Comparison of ENCODE assay signal across 15 cellular contexts in genomic region chr1:111733996-111734369, GRCh38. TPM values are rescaled to one million over a fixed set of nuclear protein-coding genes. Genes with fewer than 3 reads are reported as not detected.
A peak's percentile ranks its signal among the peaks of the same experiment; 100 is the strongest.
DNase-seq lines count a peak whose midpoint lies in the region; ATAC-seq, FAIRE-seq and TF ChIP-seq lines count a peak whose summit lies in the region.
"Had no signal": no experiment of that assay in that cellular context is flagged by ENCODE, and none has a peak within 500 bp of the region (broad histone marks: within the 10 kb centered on the region; RNA-seq: fewer than 3 reads in every experiment).

No MANE protein-coding gene starts in this region.

- TF ChIP-seq POLR2A in NB4 (IDR thresholded peaks at IDR 0.05; ENCODE audit: extremely low read depth, insufficient read length) = no peak
- TF ChIP-seq POLR2A in K562 (conservative IDR thresholded peaks at IDR 0.05) = no peak

- CTCF ChIA-PET in K562 (lab: Yijun Ruan, JAX; ENCODE audit: low intra/inter-chr PET ratio) = interaction anchor here (0.7 kb wide), 1 partner anchor 13 kb away, joined by 3 read pairs; no protein-coding TSS in a partner anchor

- no peak for TF ChIP-seq EP300 in K562 (IDR thresholded peaks at IDR 0.05; ENCODE audit: low read length)

- H3K9ac ChIP-seq in K562 (ENCODE audit: insufficient read depth in 1 of 2, low read depth in 2 of 2, low read length in 2 of 2) = no peak overlapping the region
- H3K9ac ChIP-seq: SK-N-SH had no signal

- no peak for FAIRE-seq in K562 (lab: Jason Lieb, UNC)

- H3K36me3 Mint-ChIP-seq in activated naive CD8-positive, alpha-beta T cell treated with anti-CD3 and anti-CD28 coated beads for 36 hours = no peaks in the 10 kb centered on the region

- peaks cover 10% of the 10 kb centered on the region for H3K4me1 Mint-ChIP-seq in activated naive CD8-positive, alpha-beta T cell treated with anti-CD3 and anti-CD28 coated beads for 36 hours

- H4K20me1 ChIP-seq in K562 (replicated peaks; ENCODE audit: control insufficient read depth, insufficient read depth, low read length) = no peaks in the 10 kb centered on the region; the same call in none of the 2 replicates

- peak overlapping the region; percentile 22; the same call in 1 of the 2 replicates for H2AFZ ChIP-seq in K562 (ENCODE audit: low read depth, low read length)

- H3K27ac Mint-ChIP-seq in activated naive CD8-positive, alpha-beta T cell treated with anti-CD3 and anti-CD28 coated beads for 36 hours = no peak overlapping the region
- H3K27ac Mint-ChIP-seq: activated CD4-positive, alpha-beta T cell treated with anti-CD3 and anti-CD28 coated beads, Interleukin-2, amount 10 ng/mL, durations not matched to agents 7 days and 5 days; HFFc6 had no signal

- intact Hi-C loops in K562 (cut with micrococcal nuclease) = no loop called here

- BruUV-seq in K562 (replicated peaks; lab: Mats Ljungman, UMichigan) = no TSS peak

- H3K27me3 ChIP-seq in K562 (ENCODE audit: control insufficient read depth in 2 of 2, insufficient read depth in 2 of 2, low read length in 2 of 2) = peaks cover 40 to 79% of the 10 kb centered on the region in 2 experiments
- H3K27me3 ChIP-seq in thoracic aorta (replicated peaks; ENCODE audit: insufficient read depth) = no peaks in the 10 kb centered on the region

- ATAC-seq in K562 (no peak), thoracic aorta (ENCODE audit: insufficient number of reproducible peaks, low FRiP score, low read depth) (no peak)

- H3K9me3 Mint-ChIP-seq in activated naive CD8-positive, alpha-beta T cell treated with anti-CD3 and anti-CD28 coated beads for 36 hours = no peaks in the 10 kb centered on the region
- H3K9me3 Mint-ChIP-seq: activated CD4-positive, alpha-beta T cell treated with anti-CD3 and anti-CD28 coated beads, Interleukin-2, amount 10 ng/mL, durations not matched to agents 7 days and 5 days; HFFc6 had no signal

- H3K4me1 ChIP-seq in K562 (replicated peaks in 1 of 2; ENCODE audit: control insufficient read depth in 2 of 2, insufficient read depth in 2 of 2, low read length in 2 of 2) (peaks cover 4 to 23% of the 10 kb centered on the region in 2 experiments), mesodermal cell (ENCODE audit: control insufficient read depth, insufficient read depth, low read length, poor library complexity, severe bottlenecking) (peaks cover 42% of the 10 kb centered on the region), thoracic aorta (ENCODE audit: control insufficient read depth in 1 of 2, low read depth in 2 of 2) (peaks cover 16 to 65% of the 10 kb centered on the region in 2 donors)

- TF ChIP-seq RAD21 in K562 (CRISPR knock-in tag; conservative IDR thresholded peaks at IDR 0.05 in 1 of 2, IDR thresholded peaks at IDR 0.05 in 1 of 2) = no peak

- no peak overlapping the region for H3K27ac ChIP-seq in K562 (ENCODE audit: extremely low read depth, low read depth, low read length)
- peak overlapping the region; percentile 37 for H3K27ac ChIP-seq in mesodermal cell (ENCODE audit: low read depth, low read length, severe bottlenecking)
- H3K27ac ChIP-seq in thoracic aorta = peak overlapping the region; percentile 25 to 55

- in situ Hi-C loops in K562 (cut with MboI) = no loop called here
- in situ Hi-C loops in G401 (cut with HindIII; ENCODE audit: low sequenced_read_pairs) = no loop called here

- peak; percentile 33 for DNase-seq in NB4 (ENCODE audit: low read depth)
- no peak for DNase-seq in K562 (ENCODE audit: extremely low read depth in 1 of 4, low spot score in 3 of 4)
- DNase-seq in thoracic aorta (ENCODE audit: low spot score) = no peak
- DNase-seq in GM20000 (ENCODE audit: low spot score) = no peak
- DNase-seq in NCI-H1417 treated with DMSO at 0.1 percent for 48 hours (lab: John Stamatoyannopoulos, UW) = no peak
- no peak for DNase-seq in activated naive CD8-positive, alpha-beta T cell treated with anti-CD3 and anti-CD28 coated beads for 36 hours
- no peak for DNase-seq in G401 (ENCODE audit: low spot score)
- DNase-seq: activated CD4-positive, alpha-beta T cell treated with anti-CD3 and anti-CD28 coated beads, Interleukin-2, amount 10 ng/mL, durations not matched to agents 7 days and 5 days; activated naive CD4-positive, alpha-beta T cell treated with anti-CD3 and anti-CD28 coated beads, Interleukin-2, amount 50 U/mL, for 16 hours; effector CD4-positive, alpha-beta T cell; NCI-H510A; SK-N-SH had no signal

- POLR2A ChIA-PET in K562 (lab: Yijun Ruan, JAX) = interaction anchor here (0.6 to 2.1 kb wide), 5 partner anchors 9 to 282 kb away, joined by 3 to 5 read pairs (median 4); no protein-coding TSS in a partner anchor

- H3K27me3 Mint-ChIP-seq in activated naive CD8-positive, alpha-beta T cell treated with anti-CD3 and anti-CD28 coated beads for 36 hours = peaks cover 20% of the 10 kb centered on the region

- no peaks in the 10 kb centered on the region for H3K79me2 ChIP-seq in K562 (ENCODE audit: control insufficient read depth, insufficient read depth, low read length)

- no peaks in the 10 kb centered on the region for H3K9me3 ChIP-seq in K562 (replicated peaks; ENCODE audit: control insufficient read depth, insufficient read depth, low read depth, low read length)
- H3K9me3 ChIP-seq in mesodermal cell (ENCODE audit: control insufficient read depth, low read length) = no peaks in the 10 kb centered on the region
- no peaks in the 10 kb centered on the region for H3K9me3 ChIP-seq in thoracic aorta
- H3K9me3 ChIP-seq: SK-N-SH had no signal

- H3K4me3 Mint-ChIP-seq in activated naive CD8-positive, alpha-beta T cell treated with anti-CD3 and anti-CD28 coated beads for 36 hours = no peak overlapping the region
- H3K4me3 Mint-ChIP-seq: activated CD4-positive, alpha-beta T cell treated with anti-CD3 and anti-CD28 coated beads, Interleukin-2, amount 10 ng/mL, durations not matched to agents 7 days and 5 days; HFFc6 had no signal

- H3K4me3 ChIP-seq in NB4 (ENCODE audit: low read depth, low read length) (no peak overlapping the region), K562 (no peak overlapping the region), mesodermal cell (ENCODE audit: extremely low read depth, insufficient read depth, low read length, poor library complexity, severe bottlenecking) (no peak overlapping the region), thoracic aorta (no peak overlapping the region)
- H3K4me3 ChIP-seq: smooth muscle cell had no signal

- WGBS in K562 (ENCODE audit: insufficient coverage, low coverage, missing lambda C conversion rate) = 35% methylated on average over 7 of the region's 7 CpGs
- WGBS in mesodermal cell (ENCODE audit: insufficient coverage in 2 of 2), 2 experiments = 88 to 95% methylated on average over 5 to 6 of the region's 7 CpGs

- TF ChIP-seq CTCF in NB4 (IDR thresholded peaks at IDR 0.05; ENCODE audit: low read depth, low read length) (no peak), K562 (IDR thresholded peaks at IDR 0.05 in 2 of 3, conservative IDR thresholded peaks at IDR 0.05 in 1 of 3; ENCODE audit: insufficient read depth in 2 of 3, low read depth in 1 of 3, low read length in 3 of 3) (no peak), thoracic aorta (IDR thresholded peaks at IDR 0.05) (no peak), GM20000 (IDR thresholded peaks at IDR 0.05; ENCODE audit: extremely low read depth, missing control alignments) (no peak)

- H3K4me2 ChIP-seq in K562 (ENCODE audit: insufficient read depth, low read length) = no peak overlapping the region
- H3K4me2 ChIP-seq: SK-N-SH, smooth muscle cell had no signal

- H3K9me1 ChIP-seq in K562 (ENCODE audit: control insufficient read depth, insufficient read depth, low read length) = peaks cover 2% of the 10 kb centered on the region

- H3K36me3 ChIP-seq in K562 (ENCODE audit: control insufficient read depth, insufficient read depth, low read length) (no peaks in the 10 kb centered on the region), mesodermal cell (ENCODE audit: control insufficient read depth, insufficient read depth, low read length) (peaks cover 5% of the 10 kb centered on the region), thoracic aorta (no peaks in the 10 kb centered on the region)

RNA-seq across cellular contexts. Expression of gene INKA2, which starts 5.2 kb away (rescaled TPM):
- total RNA-seq in K562 (2011; cell fraction: chromatin; rRNA removed; ENCODE audit: low replicate concordance) = 0.14 and 0.76 TPM in 2 replicates
- total RNA-seq in K562 (2011; cell fraction: nucleolus; rRNA removed) = 0.50 and 0.79 TPM in 2 replicates
- 0.51 and 0.61 TPM in 2 replicates for total RNA-seq in K562 (2011; cell fraction: nucleoplasm; rRNA removed)
- 0.27 and 0.41 TPM in 2 replicates for total RNA-seq in K562 (2014; rRNA removed)
- 0.32 and 0.33 TPM in 2 replicates for total RNA-seq in K562 (2014; rRNA removed; fragmentation: Illumina TruSeq; extraction: Trizol)
- 0.25 and 0.26 TPM in 2 replicates for total RNA-seq in K562 (2015; rRNA removed; fragmentation: Illumina TruSeq; extraction: Trizol)
- total RNA-seq in K562 (2021) = 0.45 and 1.4 TPM in 2 replicates
- 0.24 and 0.43 TPM in 2 replicates for polyA plus RNA-seq in K562 (2011; rRNA removed)
- 0.35 and 0.75 TPM in 2 replicates for polyA plus RNA-seq in K562 (2011; cell fraction: cytosol; rRNA removed)
- 0.10 and 0.37 TPM in 2 replicates for polyA plus RNA-seq in K562 (2011; cell fraction: nucleus; rRNA removed)
- polyA plus RNA-seq in K562 (2012) = 0.46 and 0.72 TPM in 2 replicates
- polyA plus RNA-seq in K562 (2014; fragmentation: Illumina TruSeq; extraction: Trizol) = 0.12 and 0.14 TPM in 2 replicates
- polyA plus RNA-seq in K562 (2014; fragmentation: Nextera tagmentation; extraction: Ambion mirVana) = under 1 TPM in 1 of 2 experiments, not detected in 1; 0.04 TPM
- polyA plus RNA-seq in K562 (2014; rRNA removed) = 0.12 and 0.53 TPM in 2 replicates
- polyA minus RNA-seq in K562 (2011; rRNA and poly(A)+ RNA removed) = 0.49 and 1.9 TPM in 2 replicates
- 0.29 TPM in 1 of 2 replicates, not detected in the other for polyA minus RNA-seq in K562 (2011; cell fraction: cytosol; rRNA and poly(A)+ RNA removed)
- 0.13 and 1.00 TPM in 2 replicates for polyA minus RNA-seq in K562 (2011; cell fraction: nucleus; rRNA and poly(A)+ RNA removed)
- 2.8 TPM for polyA plus RNA-seq in mesodermal cell (2013, experiment 1 of 2)
- 0.96 TPM for polyA plus RNA-seq in mesodermal cell (2013, experiment 2 of 2)
- total RNA-seq in thoracic aorta = 1 to 10 TPM; 3.8 to 7.3 TPM
- under 1 TPM; 0.56 to 0.84 TPM for total RNA-seq in activated naive CD8-positive, alpha-beta T cell treated with anti-CD3 and anti-CD28 coated beads for 36 hours
- total RNA-seq in G401 (2014; rRNA removed; shearing (Covaris generic)) = 2.2 and 6.1 TPM in 2 replicates
- total RNA-seq: smooth muscle cell had no signal

RNA-seq across cellular contexts. Expression of gene DDX20, which starts 21.7 kb away (rescaled TPM):
- 11.2 and 36.6 TPM in 2 replicates for total RNA-seq in K562 (2011; cell fraction: chromatin; rRNA removed; ENCODE audit: low replicate concordance)
- total RNA-seq in K562 (2011; cell fraction: nucleolus; rRNA removed) = 8.7 and 9.2 TPM in 2 replicates
- 11.8 and 13.9 TPM in 2 replicates for total RNA-seq in K562 (2011; cell fraction: nucleoplasm; rRNA removed)
- total RNA-seq in K562 (2014; rRNA removed) (29.3 and 29.9 TPM in 2 replicates), K562 (2014; rRNA removed; fragmentation: Illumina TruSeq; extraction: Trizol) (29.6 and 32.6 TPM in 2 replicates), K562 (2015; rRNA removed; fragmentation: Illumina TruSeq; extraction: Trizol) (30.0 and 33.4 TPM in 2 replicates), K562 (2021) (21.3 and 22.1 TPM in 2 replicates), thoracic aorta (10 to 100 TPM; 17.2 to 21.5 TPM)
- polyA plus RNA-seq in K562 (2011; rRNA removed) (18.3 and 24.5 TPM in 2 replicates), K562 (2014; fragmentation: Illumina TruSeq; extraction: Trizol) (24.5 and 26.1 TPM in 2 replicates), K562 (2014; fragmentation: Nextera tagmentation; extraction: Ambion mirVana) (1 to 10 TPM; 8.3 to 8.5 TPM), K562 (2014; rRNA removed) (15.3 and 17.6 TPM in 2 replicates)
- 7.0 and 10.0 TPM in 2 replicates for polyA plus RNA-seq in K562 (2011; cell fraction: cytosol; rRNA removed)
- 18.8 and 25.7 TPM in 2 replicates for polyA plus RNA-seq in K562 (2011; cell fraction: nucleus; rRNA removed)
- 10.5 and 14.3 TPM in 2 replicates for polyA plus RNA-seq in K562 (2012)
- polyA minus RNA-seq in K562 (2011; rRNA and poly(A)+ RNA removed) = 33.7 and 37.1 TPM in 2 replicates
- 16.9 and 18.9 TPM in 2 replicates for polyA minus RNA-seq in K562 (2011; cell fraction: cytosol; rRNA and poly(A)+ RNA removed)
- polyA minus RNA-seq in K562 (2011; cell fraction: nucleus; rRNA and poly(A)+ RNA removed) = 14.1 and 30.2 TPM in 2 replicates
- 12.6 TPM for polyA plus RNA-seq in mesodermal cell (2013, experiment 1 of 2)
- polyA plus RNA-seq in mesodermal cell (2013, experiment 2 of 2) = 13.7 TPM
- total RNA-seq in activated naive CD8-positive, alpha-beta T cell treated with anti-CD3 and anti-CD28 coated beads for 36 hours = 10 to 100 TPM; 21.5 to 21.8 TPM
- 21.8 and 37.9 TPM in 2 replicates for total RNA-seq in G401 (2014; rRNA removed; shearing (Covaris generic))
